1 cellular context compared by ENCODE assay signal in the genomic region with DNA sequence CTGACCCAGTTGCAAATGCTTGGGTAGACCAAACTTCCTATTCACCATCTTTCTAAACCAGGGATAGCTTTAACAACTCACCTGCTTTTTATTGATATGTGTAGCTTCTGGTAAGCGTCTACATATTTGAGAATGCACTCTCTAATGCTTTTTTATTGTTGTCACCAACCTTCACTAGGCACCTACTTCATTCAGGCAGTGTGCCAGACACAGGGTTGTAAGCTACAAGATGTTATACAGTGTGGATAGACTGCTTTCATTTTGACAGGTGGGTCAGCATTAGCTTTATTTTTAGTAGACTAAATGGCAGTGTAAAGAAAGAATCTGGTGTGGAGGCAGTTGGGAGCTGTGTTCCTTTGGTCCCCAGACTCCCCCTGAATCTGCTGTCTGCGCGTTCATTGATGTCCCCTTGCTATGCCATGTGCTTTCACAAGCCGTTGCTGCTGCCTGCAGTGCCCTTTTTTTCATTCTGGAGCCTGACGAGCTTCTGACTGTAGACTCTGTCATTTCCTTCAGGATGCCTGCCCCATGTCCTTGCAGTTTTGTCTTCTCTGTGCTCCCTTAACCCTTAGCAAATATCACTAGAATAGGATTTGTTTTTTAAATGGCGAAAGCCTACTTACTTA.
TF ChIP-seq lines count a peak whose summit lies in the region.

No MANE protein-coding gene starts in this region.

TF ChIP-seq in HEK293, 187 proteins besides CTCF, POLR2A, EP300 and RAD21 (continued from another document):
- TF ChIP-seq, protein P1, sequence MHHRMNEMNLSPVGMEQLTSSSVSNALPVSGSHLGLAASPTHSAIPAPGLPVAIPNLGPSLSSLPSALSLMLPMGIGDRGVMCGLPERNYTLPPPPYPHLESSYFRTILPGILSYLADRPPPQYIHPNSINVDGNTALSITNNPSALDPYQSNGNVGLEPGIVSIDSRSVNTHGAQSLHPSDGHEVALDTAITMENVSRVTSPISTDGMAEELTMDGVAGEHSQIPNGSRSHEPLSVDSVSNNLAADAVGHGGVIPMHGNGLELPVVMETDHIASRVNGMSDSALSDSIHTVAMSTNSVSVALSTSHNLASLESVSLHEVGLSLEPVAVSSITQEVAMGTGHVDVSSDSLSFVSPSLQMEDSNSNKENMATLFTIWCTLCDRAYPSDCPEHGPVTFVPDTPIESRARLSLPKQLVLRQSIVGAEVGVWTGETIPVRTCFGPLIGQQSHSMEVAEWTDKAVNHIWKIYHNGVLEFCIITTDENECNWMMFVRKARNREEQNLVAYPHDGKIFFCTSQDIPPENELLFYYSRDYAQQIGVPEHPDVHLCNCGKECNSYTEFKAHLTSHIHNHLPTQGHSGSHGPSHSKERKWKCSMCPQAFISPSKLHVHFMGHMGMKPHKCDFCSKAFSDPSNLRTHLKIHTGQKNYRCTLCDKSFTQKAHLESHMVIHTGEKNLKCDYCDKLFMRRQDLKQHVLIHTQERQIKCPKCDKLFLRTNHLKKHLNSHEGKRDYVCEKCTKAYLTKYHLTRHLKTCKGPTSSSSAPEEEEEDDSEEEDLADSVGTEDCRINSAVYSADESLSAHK (tag by site-specific recombination; IDR thresholded peaks at IDR 0.05): no peak
- TF ChIP-seq, protein P2, sequence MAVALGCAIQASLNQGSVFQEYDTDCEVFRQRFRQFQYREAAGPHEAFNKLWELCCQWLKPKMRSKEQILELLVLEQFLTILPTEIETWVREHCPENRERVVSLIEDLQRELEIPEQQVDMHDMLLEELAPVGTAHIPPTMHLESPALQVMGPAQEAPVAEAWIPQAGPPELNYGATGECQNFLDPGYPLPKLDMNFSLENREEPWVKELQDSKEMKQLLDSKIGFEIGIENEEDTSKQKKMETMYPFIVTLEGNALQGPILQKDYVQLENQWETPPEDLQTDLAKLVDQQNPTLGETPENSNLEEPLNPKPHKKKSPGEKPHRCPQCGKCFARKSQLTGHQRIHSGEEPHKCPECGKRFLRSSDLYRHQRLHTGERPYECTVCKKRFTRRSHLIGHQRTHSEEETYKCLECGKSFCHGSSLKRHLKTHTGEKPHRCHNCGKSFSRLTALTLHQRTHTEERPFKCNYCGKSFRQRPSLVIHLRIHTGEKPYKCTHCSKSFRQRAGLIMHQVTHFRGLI (tag by site-specific recombination; IDR thresholded peaks at IDR 0.05): no peak
- TF ChIP-seq, protein P3, sequence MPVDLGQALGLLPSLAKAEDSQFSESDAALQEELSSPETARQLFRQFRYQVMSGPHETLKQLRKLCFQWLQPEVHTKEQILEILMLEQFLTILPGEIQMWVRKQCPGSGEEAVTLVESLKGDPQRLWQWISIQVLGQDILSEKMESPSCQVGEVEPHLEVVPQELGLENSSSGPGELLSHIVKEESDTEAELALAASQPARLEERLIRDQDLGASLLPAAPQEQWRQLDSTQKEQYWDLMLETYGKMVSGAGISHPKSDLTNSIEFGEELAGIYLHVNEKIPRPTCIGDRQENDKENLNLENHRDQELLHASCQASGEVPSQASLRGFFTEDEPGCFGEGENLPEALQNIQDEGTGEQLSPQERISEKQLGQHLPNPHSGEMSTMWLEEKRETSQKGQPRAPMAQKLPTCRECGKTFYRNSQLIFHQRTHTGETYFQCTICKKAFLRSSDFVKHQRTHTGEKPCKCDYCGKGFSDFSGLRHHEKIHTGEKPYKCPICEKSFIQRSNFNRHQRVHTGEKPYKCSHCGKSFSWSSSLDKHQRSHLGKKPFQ (tag by site-specific recombination; IDR thresholded peaks at IDR 0.05): no peak
- TF ChIP-seq ZNF548 (tag by site-specific recombination; IDR thresholded peaks at IDR 0.05) (no peak), BCL11B (tag by site-specific recombination; IDR thresholded peaks at IDR 0.05; ENCODE audit: low read depth) (no peak), ZNF223 (tag by site-specific recombination; IDR thresholded peaks at IDR 0.05) (no peak), ZBTB48 (tag by site-specific recombination; IDR thresholded peaks at IDR 0.05) (peak; percentile 52; the same call in 1 of the 2 replicates), HOXA7 (CRISPR knock-in tag; IDR thresholded peaks at IDR 0.05; ENCODE audit: borderline replicate concordance) (no peak), ZSCAN16 (tag by site-specific recombination; IDR thresholded peaks at IDR 0.05) (no peak), ZNF335 (tag by site-specific recombination; conservative IDR thresholded peaks at IDR 0.05) (peak; percentile 65), ZNF423 (tag by site-specific recombination; IDR thresholded peaks at IDR 0.05) (no peak), ZNF664 (tag by site-specific recombination; IDR thresholded peaks at IDR 0.05) (peak; percentile 54; the same call in 1 of the 2 replicates), ZNF660 (tag by site-specific recombination; IDR thresholded peaks at IDR 0.05) (peak; percentile 73), ZNF549 (tag by site-specific recombination; IDR thresholded peaks at IDR 0.05) (no peak), ZNF776 (tag by site-specific recombination; IDR thresholded peaks at IDR 0.05; ENCODE audit: borderline replicate concordance) (no peak), ZNF433 (tag by site-specific recombination; IDR thresholded peaks at IDR 0.05; ENCODE audit: low read depth) (no peak), SP2 (tag by site-specific recombination; IDR thresholded peaks at IDR 0.05) (no peak), ZNF138 (tag by site-specific recombination; IDR thresholded peaks at IDR 0.05; ENCODE audit: borderline replicate concordance) (no peak), ZNF221 (tag by site-specific recombination; IDR thresholded peaks at IDR 0.05; ENCODE audit: borderline replicate concordance) (no peak), ZNF350 (tag by site-specific recombination; IDR thresholded peaks at IDR 0.05) (no peak), ZNF596 (tag by site-specific recombination; IDR thresholded peaks at IDR 0.05) (no peak), ZNF561 (tag by site-specific recombination; IDR thresholded peaks at IDR 0.05; ENCODE audit: borderline replicate concordance) (no peak), SP3 (tag by site-specific recombination; IDR thresholded peaks at IDR 0.05) (no peak), ZNF324 (tag by site-specific recombination; IDR thresholded peaks at IDR 0.05) (no peak), MYNN (tag by site-specific recombination; IDR thresholded peaks at IDR 0.05; ENCODE audit: borderline replicate concordance) (no peak), ZNF211 (tag by site-specific recombination; IDR thresholded peaks at IDR 0.05; ENCODE audit: low read depth) (no peak), ZNF354C (tag by site-specific recombination; IDR thresholded peaks at IDR 0.05; ENCODE audit: borderline replicate concordance, low read depth) (no peak), BCL11A (tag by site-specific recombination; IDR thresholded peaks at IDR 0.05; ENCODE audit: low read depth) (no peak), ZNF184 (tag by site-specific recombination; IDR thresholded peaks at IDR 0.05) (no peak)
- TF ChIP-seq, protein P4, sequence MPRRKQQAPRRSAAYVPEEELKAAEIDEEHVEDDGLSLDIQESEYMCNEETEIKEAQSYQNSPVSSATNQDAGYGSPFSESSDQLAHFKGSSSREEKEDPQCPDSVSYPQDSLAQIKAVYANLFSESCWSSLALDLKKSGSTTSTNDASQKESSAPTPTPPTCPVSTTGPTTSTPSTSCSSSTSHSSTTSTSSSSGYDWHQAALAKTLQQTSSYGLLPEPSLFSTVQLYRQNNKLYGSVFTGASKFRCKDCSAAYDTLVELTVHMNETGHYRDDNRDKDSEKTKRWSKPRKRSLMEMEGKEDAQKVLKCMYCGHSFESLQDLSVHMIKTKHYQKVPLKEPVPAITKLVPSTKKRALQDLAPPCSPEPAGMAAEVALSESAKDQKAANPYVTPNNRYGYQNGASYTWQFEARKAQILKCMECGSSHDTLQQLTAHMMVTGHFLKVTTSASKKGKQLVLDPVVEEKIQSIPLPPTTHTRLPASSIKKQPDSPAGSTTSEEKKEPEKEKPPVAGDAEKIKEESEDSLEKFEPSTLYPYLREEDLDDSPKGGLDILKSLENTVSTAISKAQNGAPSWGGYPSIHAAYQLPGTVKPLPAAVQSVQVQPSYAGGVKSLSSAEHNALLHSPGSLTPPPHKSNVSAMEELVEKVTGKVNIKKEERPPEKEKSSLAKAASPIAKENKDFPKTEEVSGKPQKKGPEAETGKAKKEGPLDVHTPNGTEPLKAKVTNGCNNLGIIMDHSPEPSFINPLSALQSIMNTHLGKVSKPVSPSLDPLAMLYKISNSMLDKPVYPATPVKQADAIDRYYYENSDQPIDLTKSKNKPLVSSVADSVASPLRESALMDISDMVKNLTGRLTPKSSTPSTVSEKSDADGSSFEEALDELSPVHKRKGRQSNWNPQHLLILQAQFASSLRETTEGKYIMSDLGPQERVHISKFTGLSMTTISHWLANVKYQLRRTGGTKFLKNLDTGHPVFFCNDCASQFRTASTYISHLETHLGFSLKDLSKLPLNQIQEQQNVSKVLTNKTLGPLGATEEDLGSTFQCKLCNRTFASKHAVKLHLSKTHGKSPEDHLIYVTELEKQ (tag by site-specific recombination; IDR thresholded peaks at IDR 0.05; ENCODE audit: borderline replicate concordance): no peak
- TF ChIP-seq, protein P5, sequence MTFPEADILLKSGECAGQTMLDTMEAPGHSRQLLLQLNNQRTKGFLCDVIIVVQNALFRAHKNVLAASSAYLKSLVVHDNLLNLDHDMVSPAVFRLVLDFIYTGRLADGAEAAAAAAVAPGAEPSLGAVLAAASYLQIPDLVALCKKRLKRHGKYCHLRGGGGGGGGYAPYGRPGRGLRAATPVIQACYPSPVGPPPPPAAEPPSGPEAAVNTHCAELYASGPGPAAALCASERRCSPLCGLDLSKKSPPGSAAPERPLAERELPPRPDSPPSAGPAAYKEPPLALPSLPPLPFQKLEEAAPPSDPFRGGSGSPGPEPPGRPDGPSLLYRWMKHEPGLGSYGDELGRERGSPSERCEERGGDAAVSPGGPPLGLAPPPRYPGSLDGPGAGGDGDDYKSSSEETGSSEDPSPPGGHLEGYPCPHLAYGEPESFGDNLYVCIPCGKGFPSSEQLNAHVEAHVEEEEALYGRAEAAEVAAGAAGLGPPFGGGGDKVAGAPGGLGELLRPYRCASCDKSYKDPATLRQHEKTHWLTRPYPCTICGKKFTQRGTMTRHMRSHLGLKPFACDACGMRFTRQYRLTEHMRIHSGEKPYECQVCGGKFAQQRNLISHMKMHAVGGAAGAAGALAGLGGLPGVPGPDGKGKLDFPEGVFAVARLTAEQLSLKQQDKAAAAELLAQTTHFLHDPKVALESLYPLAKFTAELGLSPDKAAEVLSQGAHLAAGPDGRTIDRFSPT (tag by site-specific recombination; IDR thresholded peaks at IDR 0.05): no peak
- TF ChIP-seq, protein P6, sequence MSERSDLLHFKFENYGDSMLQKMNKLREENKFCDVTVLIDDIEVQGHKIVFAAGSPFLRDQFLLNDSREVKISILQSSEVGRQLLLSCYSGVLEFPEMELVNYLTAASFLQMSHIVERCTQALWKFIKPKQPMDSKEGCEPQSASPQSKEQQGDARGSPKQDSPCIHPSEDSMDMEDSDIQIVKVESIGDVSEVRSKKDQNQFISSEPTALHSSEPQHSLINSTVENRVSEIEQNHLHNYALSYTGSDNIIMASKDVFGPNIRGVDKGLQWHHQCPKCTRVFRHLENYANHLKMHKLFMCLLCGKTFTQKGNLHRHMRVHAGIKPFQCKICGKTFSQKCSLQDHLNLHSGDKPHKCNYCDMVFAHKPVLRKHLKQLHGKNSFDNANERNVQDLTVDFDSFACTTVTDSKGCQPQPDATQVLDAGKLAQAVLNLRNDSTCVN (tag by site-specific recombination; optimal IDR thresholded peaks at IDR 0.05): no peak
- TF ChIP-seq, protein P7, sequence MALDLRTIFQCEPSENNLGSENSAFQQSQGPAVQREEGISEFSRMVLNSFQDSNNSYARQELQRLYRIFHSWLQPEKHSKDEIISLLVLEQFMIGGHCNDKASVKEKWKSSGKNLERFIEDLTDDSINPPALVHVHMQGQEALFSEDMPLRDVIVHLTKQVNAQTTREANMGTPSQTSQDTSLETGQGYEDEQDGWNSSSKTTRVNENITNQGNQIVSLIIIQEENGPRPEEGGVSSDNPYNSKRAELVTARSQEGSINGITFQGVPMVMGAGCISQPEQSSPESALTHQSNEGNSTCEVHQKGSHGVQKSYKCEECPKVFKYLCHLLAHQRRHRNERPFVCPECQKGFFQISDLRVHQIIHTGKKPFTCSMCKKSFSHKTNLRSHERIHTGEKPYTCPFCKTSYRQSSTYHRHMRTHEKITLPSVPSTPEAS (tag by site-specific recombination; IDR thresholded peaks at IDR 0.05): no peak
- TF ChIP-seq, protein P8, sequence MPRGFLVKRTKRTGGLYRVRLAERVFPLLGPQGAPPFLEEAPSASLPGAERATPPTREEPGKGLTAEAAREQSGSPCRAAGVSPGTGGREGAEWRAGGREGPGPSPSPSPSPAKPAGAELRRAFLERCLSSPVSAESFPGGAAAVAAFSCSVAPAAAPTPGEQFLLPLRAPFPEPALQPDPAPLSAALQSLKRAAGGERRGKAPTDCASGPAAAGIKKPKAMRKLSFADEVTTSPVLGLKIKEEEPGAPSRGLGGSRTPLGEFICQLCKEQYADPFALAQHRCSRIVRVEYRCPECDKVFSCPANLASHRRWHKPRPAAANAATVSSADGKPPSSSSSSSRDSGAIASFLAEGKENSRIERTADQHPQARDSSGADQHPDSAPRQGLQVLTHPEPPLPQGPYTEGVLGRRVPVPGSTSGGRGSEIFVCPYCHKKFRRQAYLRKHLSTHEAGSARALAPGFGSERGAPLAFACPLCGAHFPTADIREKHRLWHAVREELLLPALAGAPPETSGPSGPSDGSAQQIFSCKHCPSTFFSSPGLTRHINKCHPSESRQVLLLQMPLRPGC (tag by site-specific recombination; IDR thresholded peaks at IDR 0.05): no peak
- TF ChIP-seq, protein P9, sequence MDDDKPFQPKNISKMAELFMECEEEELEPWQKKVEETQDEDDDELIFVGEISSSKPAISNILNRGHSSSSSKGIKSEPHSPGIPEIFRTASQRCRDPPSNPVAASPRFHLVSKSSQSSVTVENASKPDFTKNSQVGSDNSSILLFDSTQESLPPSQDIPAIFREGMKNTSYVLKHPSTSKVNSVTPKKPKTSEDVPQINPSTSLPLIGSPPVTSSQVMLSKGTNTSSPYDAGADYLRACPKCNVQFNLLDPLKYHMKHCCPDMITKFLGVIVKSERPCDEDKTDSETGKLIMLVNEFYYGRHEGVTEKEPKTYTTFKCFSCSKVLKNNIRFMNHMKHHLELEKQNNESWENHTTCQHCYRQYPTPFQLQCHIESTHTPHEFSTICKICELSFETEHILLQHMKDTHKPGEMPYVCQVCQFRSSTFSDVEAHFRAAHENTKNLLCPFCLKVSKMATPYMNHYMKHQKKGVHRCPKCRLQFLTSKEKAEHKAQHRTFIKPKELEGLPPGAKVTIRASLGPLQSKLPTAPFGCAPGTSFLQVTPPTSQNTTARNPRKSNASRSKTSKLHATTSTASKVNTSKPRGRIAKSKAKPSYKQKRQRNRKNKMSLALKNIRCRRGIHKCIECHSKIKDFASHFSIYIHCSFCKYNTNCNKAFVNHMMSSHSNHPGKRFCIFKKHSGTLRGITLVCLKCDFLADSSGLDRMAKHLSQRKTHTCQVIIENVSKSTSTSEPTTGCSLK (tag by site-specific recombination; IDR thresholded peaks at IDR 0.05): no peak
